ENCODE assay signal across 1 cellular context in genomic region chr7:158694650-158695049, GRCh38.
TF ChIP-seq lines count a peak whose summit lies in the region.

No MANE protein-coding gene starts in this region.

TF ChIP-seq in WTC11, 78 proteins besides CTCF, POLR2A, EP300 and RAD21 (continued from another document):
- TF ChIP-seq, protein P1, sequence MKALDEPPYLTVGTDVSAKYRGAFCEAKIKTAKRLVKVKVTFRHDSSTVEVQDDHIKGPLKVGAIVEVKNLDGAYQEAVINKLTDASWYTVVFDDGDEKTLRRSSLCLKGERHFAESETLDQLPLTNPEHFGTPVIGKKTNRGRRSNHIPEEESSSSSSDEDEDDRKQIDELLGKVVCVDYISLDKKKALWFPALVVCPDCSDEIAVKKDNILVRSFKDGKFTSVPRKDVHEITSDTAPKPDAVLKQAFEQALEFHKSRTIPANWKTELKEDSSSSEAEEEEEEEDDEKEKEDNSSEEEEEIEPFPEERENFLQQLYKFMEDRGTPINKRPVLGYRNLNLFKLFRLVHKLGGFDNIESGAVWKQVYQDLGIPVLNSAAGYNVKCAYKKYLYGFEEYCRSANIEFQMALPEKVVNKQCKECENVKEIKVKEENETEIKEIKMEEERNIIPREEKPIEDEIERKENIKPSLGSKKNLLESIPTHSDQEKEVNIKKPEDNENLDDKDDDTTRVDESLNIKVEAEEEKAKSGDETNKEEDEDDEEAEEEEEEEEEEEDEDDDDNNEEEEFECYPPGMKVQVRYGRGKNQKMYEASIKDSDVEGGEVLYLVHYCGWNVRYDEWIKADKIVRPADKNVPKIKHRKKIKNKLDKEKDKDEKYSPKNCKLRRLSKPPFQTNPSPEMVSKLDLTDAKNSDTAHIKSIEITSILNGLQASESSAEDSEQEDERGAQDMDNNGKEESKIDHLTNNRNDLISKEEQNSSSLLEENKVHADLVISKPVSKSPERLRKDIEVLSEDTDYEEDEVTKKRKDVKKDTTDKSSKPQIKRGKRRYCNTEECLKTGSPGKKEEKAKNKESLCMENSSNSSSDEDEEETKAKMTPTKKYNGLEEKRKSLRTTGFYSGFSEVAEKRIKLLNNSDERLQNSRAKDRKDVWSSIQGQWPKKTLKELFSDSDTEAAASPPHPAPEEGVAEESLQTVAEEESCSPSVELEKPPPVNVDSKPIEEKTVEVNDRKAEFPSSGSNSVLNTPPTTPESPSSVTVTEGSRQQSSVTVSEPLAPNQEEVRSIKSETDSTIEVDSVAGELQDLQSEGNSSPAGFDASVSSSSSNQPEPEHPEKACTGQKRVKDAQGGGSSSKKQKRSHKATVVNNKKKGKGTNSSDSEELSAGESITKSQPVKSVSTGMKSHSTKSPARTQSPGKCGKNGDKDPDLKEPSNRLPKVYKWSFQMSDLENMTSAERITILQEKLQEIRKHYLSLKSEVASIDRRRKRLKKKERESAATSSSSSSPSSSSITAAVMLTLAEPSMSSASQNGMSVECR (CRISPR knock-in tag; IDR thresholded peaks at IDR 0.05; ENCODE audit: borderline replicate concordance), result no peak
- TF ChIP-seq CDX4 (CRISPR knock-in tag; IDR thresholded peaks at IDR 0.05; ENCODE audit: borderline replicate concordance) (no peak), NFATC4 (CRISPR knock-in tag; IDR thresholded peaks at IDR 0.05) (no peak), TEAD4 (CRISPR knock-in tag; IDR thresholded peaks at IDR 0.05) (no peak), ATF2 (CRISPR knock-in tag; IDR thresholded peaks at IDR 0.05; ENCODE audit: borderline replicate concordance, low read depth) (no peak), ZBTB21 (CRISPR knock-in tag; IDR thresholded peaks at IDR 0.05; ENCODE audit: borderline replicate concordance) (no peak), RELA (CRISPR knock-in tag; IDR thresholded peaks at IDR 0.05; ENCODE audit: borderline replicate concordance) (no peak), FOXP1 (CRISPR knock-in tag; IDR thresholded peaks at IDR 0.05; ENCODE audit: borderline replicate concordance) (no peak), ZNF671 (CRISPR knock-in tag; IDR thresholded peaks at IDR 0.05) (no peak)
